1 cellular context compared by ENCODE assay signal in genomic region chr10:50624866-50625491, GRCh38.
A peak's percentile ranks its signal among the peaks of the same experiment; 100 is the strongest.
TF ChIP-seq lines count a peak whose summit lies in the region.

No MANE protein-coding gene starts in this region.

TF ChIP-seq in HepG2, 621 proteins besides CTCF, POLR2A, EP300 and RAD21 (continued from another document and continues in another):
- TF ChIP-seq KAT8 (CRISPR knock-in tag; IDR thresholded peaks at IDR 0.05) (peak; percentile 71; the same call in 1 of the 2 replicates), MED13 (CRISPR knock-in tag; IDR thresholded peaks at IDR 0.05) (peak; percentile 73; the same call in 1 of the 2 replicates), KDM5A (IDR thresholded peaks at IDR 0.05; ENCODE audit: borderline replicate concordance, low read length) (0 out of 2 replicates have a peak, but pooled peaks have one; percentile 32), NFRKB (IDR thresholded peaks at IDR 0.05) (no peak), DMTF1 (CRISPR knock-in tag; IDR thresholded peaks at IDR 0.05) (no peak), PREB (CRISPR knock-in tag; IDR thresholded peaks at IDR 0.05) (no peak), ZFP62 (CRISPR knock-in tag; IDR thresholded peaks at IDR 0.05) (0 out of 2 replicates have a peak, but pooled peaks have one; percentile 23), CHCHD3 (CRISPR knock-in tag; IDR thresholded peaks at IDR 0.05) (0 out of 2 replicates have a peak, but pooled peaks have one; percentile 15), TRIM22 (IDR thresholded peaks at IDR 0.05) (no peak), NR2F2 (IDR thresholded peaks at IDR 0.05; ENCODE audit: borderline replicate concordance, low read depth) (no peak), ZNF138 (CRISPR knock-in tag; IDR thresholded peaks at IDR 0.05; ENCODE audit: low read depth) (peak; percentile 84; the same call in 1 of the 2 replicates), SP140L (CRISPR knock-in tag; IDR thresholded peaks at IDR 0.05; ENCODE audit: borderline replicate concordance) (peak; percentile 70; the same call in 1 of the 2 replicates), ZNF646 (CRISPR knock-in tag; IDR thresholded peaks at IDR 0.05) (no peak), PBX2 (CRISPR knock-in tag; IDR thresholded peaks at IDR 0.05) (no peak), ZHX1 (CRISPR knock-in tag; IDR thresholded peaks at IDR 0.05; ENCODE audit: low read depth) (peak; percentile 91), KDM2A (CRISPR knock-in tag; IDR thresholded peaks at IDR 0.05; ENCODE audit: borderline replicate concordance, low read depth) (peak; percentile 56), PCBP2 (optimal IDR thresholded peaks at IDR 0.05; ENCODE audit: low read depth, low read length, poor library complexity, severe bottlenecking) (no peak), SMYD3 (CRISPR knock-in tag; IDR thresholded peaks at IDR 0.05) (0 out of 2 replicates have a peak, but pooled peaks have one; percentile 13), STAG1 (CRISPR knock-in tag; IDR thresholded peaks at IDR 0.05) (peak; percentile 52), PPARG (CRISPR knock-in tag; conservative IDR thresholded peaks at IDR 0.05) (no peak), ZKSCAN1 (IDR thresholded peaks at IDR 0.05; ENCODE audit: low read length) (no peak), HNRNPK (IDR thresholded peaks at IDR 0.05; ENCODE audit: low read depth, low read length, poor library complexity, severe bottlenecking) (peak; percentile 77), MIXL1 (CRISPR knock-in tag; IDR thresholded peaks at IDR 0.05) (0 out of 2 replicates have a peak, but pooled peaks have one; percentile 21), CEBPG (CRISPR knock-in tag; IDR thresholded peaks at IDR 0.05) (no peak), PLSCR1 (CRISPR knock-in tag; IDR thresholded peaks at IDR 0.05; ENCODE audit: borderline replicate concordance) (0 out of 2 replicates have a peak, but pooled peaks have one; percentile 59), ZNF282 (IDR thresholded peaks at IDR 0.05; ENCODE audit: partially characterized antibody) (no peak), EZH2 (conservative IDR thresholded peaks at IDR 0.05; ENCODE audit: low read depth, low read length) (no peak), ZNF597 (CRISPR knock-in tag; IDR thresholded peaks at IDR 0.05) (no peak), RBAK (CRISPR knock-in tag; IDR thresholded peaks at IDR 0.05) (no peak), ZBED4 (CRISPR knock-in tag; IDR thresholded peaks at IDR 0.05; ENCODE audit: borderline replicate concordance) (peak; percentile 99)
